Comparison of ENCODE assay signal across 8 cellular contexts in the genomic region with DNA sequence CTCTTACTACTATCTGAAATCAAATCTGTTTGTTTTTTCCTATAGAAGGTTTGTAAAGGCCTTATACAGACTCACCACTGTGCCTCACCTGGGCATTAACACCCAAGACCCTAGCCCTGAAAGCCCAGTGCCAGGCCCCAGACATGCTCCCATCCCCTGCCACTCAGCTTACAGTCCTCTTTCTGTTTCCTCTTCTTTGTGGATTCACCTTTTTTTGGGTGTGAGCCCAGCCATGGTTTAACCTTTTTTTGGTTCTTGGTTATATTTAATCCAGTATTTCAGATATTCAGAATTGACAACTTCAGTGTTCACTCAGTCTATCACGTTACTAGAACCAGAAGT. TPM values are rescaled to one million over a fixed set of nuclear protein-coding genes. Genes with fewer than 3 reads are reported as not detected.
DNase-seq lines count a peak whose midpoint lies in the region; ATAC-seq and TF ChIP-seq lines count a peak whose summit lies in the region.
"Not testable (repeated sequence)": the region's sequence is repeated elsewhere in the genome, so short reads cannot be mapped to it uniquely, and the experiment has no call there.

No MANE protein-coding gene starts in this region.

- H3K4me3 Mint-ChIP-seq in Caco-2 (ENCODE audit: unreplicated experiment); T-cell; activated T-helper 17 cell treated with anti-CD3 and anti-CD28 coated beads, Interleukin-2, amount 50 U/mL, for 72 hours; natural killer cell; type B pancreatic cell: not testable (repeated sequence)

- H3K79me2 ChIP-seq in hepatocyte (peaks cover 39% of the 10 kb centered on the region), smooth muscle cell (ENCODE audit: low read depth) (peaks cover 25% of the 10 kb centered on the region)

- H3K4me1 ChIP-seq in Caco-2; colonic mucosa; hepatocyte (ENCODE audit: insufficient read depth); smooth muscle cell (ENCODE audit: low read depth): not testable (repeated sequence)

- H3K27me3 ChIP-seq in Caco-2 (replicated peaks; ENCODE audit: control insufficient read depth, insufficient read depth, low read length); colonic mucosa; hepatocyte; smooth muscle cell (ENCODE audit: low read depth): not testable (repeated sequence)

- H3K9me3 Mint-ChIP-seq in Caco-2 (ENCODE audit: unreplicated experiment); T-cell; activated T-helper 17 cell treated with anti-CD3 and anti-CD28 coated beads, Interleukin-2, amount 50 U/mL, for 72 hours; natural killer cell; type B pancreatic cell: not testable (repeated sequence)

- H3F3A ChIP-seq in smooth muscle cell (ENCODE audit: low read depth): peaks cover 42% of the 10 kb centered on the region

- H3K27ac Mint-ChIP-seq in Caco-2 (ENCODE audit: unreplicated experiment) (peak overlapping the region; percentile 37), T-cell (peak overlapping the region; percentile 0 to 53), natural killer cell (peak overlapping the region; percentile 1 to 67), type B pancreatic cell (peak overlapping the region; percentile 17)
- H3K27ac Mint-ChIP-seq in activated T-helper 17 cell treated with anti-CD3 and anti-CD28 coated beads, Interleukin-2, amount 50 U/mL, for 72 hours: peak overlapping the region; percentile 31

- H3K27me3 Mint-ChIP-seq in Caco-2 (ENCODE audit: insufficient read depth, unreplicated experiment); T-cell; activated T-helper 17 cell treated with anti-CD3 and anti-CD28 coated beads, Interleukin-2, amount 50 U/mL, for 72 hours; natural killer cell (ENCODE audit: low read depth in 2 of 2); type B pancreatic cell: not testable (repeated sequence)

- not testable (repeated sequence) for H2AFZ ChIP-seq in hepatocyte; smooth muscle cell (ENCODE audit: low read depth)

- not testable (repeated sequence) for H3K4me1 Mint-ChIP-seq in Caco-2 (ENCODE audit: low read depth, unreplicated experiment)
- peaks cover 12 to 25% (median 15%) of the 10 kb centered on the region in 3 donors for H3K4me1 Mint-ChIP-seq in T-cell
- H3K4me1 Mint-ChIP-seq in activated T-helper 17 cell treated with anti-CD3 and anti-CD28 coated beads, Interleukin-2, amount 50 U/mL, for 72 hours: peaks cover 21% of the 10 kb centered on the region
- peaks cover 16 to 22% of the 10 kb centered on the region in 2 donors for H3K4me1 Mint-ChIP-seq in natural killer cell
- peaks cover 19% of the 10 kb centered on the region for H3K4me1 Mint-ChIP-seq in type B pancreatic cell (ENCODE audit: unreplicated experiment)

- ATAC-seq in T-cell (replicated peaks in 1 of 4); activated T-helper 17 cell treated with anti-CD3 and anti-CD28 coated beads, Interleukin-2, amount 50 U/mL, for 72 hours (replicated peaks); natural killer cell: not testable (repeated sequence)

- not testable (repeated sequence) for H3K36me3 ChIP-seq in Caco-2 (ENCODE audit: control insufficient read depth, insufficient read depth, low read length); hepatocyte (replicated peaks; ENCODE audit: insufficient read depth, low read depth); smooth muscle cell (ENCODE audit: low read depth)
- peaks cover 11% of the 10 kb centered on the region for H3K36me3 ChIP-seq in colonic mucosa

- not testable (repeated sequence) for BruUV-seq in Caco-2 (replicated peaks; lab: Mats Ljungman, UMichigan)

- H4K20me1 ChIP-seq in hepatocyte (ENCODE audit: insufficient read depth, poor library complexity, severe bottlenecking) (peaks cover 30% of the 10 kb centered on the region), smooth muscle cell (ENCODE audit: low read depth) (peaks cover 95% of the 10 kb centered on the region)

- H3K4me2 ChIP-seq in hepatocyte: not testable (repeated sequence)
- peak overlapping the region; percentile 42 for H3K4me2 ChIP-seq in smooth muscle cell

- H3K4me3 ChIP-seq in Caco-2 (ENCODE audit: low read depth, low read length); colonic mucosa; hepatocyte; smooth muscle cell: not testable (repeated sequence)

- H3K27ac ChIP-seq in colonic mucosa (peak overlapping the region; percentile 37), hepatocyte (peak overlapping the region; percentile 76), smooth muscle cell (ENCODE audit: low read depth) (peak overlapping the region; percentile 76)

- intact Hi-C loops in Caco-2 (cut with micrococcal nuclease; ENCODE audit: unreplicated experiment); colonic mucosa (cut with DNase I); natural killer cell (cut with micrococcal nuclease): not testable (repeated sequence)

- not testable (repeated sequence) for DNase-seq in Caco-2; T-cell; colonic mucosa; hepatocyte (ENCODE audit: low spot score); natural killer cell; smooth muscle cell (lab: John Stamatoyannopoulos, UW; ENCODE audit: unreplicated experiment); type B pancreatic cell (ENCODE audit: extremely low spot score, unreplicated experiment)

- not testable (repeated sequence) for H3K9ac ChIP-seq in colonic mucosa (ENCODE audit: low read depth in 2 of 2, low read length in 2 of 2); smooth muscle cell (ENCODE audit: low read depth)

- H3K9me3 ChIP-seq in Caco-2; colonic mucosa; hepatocyte (ENCODE audit: low read depth); smooth muscle cell (replicated peaks; ENCODE audit: low read depth): not testable (repeated sequence)

- 93% methylated on average over 1 of the region's 1 CpG for WGBS in hepatocyte (ENCODE audit: low lambda C conversion rate, missing lambda C conversion rate)
- WGBS in smooth muscle cell (ENCODE audit: low lambda C conversion rate): 87% methylated on average over 1 of the region's 1 CpG

- CTCF ChIA-PET in Caco-2 (lab: Charles Lee); T-cell (lab: Charles Lee): not testable (repeated sequence)

- TF ChIP-seq CTCF in Caco-2 (IDR thresholded peaks at IDR 0.05; ENCODE audit: insufficient read depth in 1 of 2, low read depth in 1 of 2, low read length in 1 of 2, severe bottlenecking in 1 of 2, unreplicated experiment in 1 of 2); colonic mucosa (IDR thresholded peaks at IDR 0.05); hepatocyte (IDR thresholded peaks at IDR 0.05; ENCODE audit: poor library complexity); natural killer cell (IDR thresholded peaks at IDR 0.05); smooth muscle cell (IDR thresholded peaks at IDR 0.05; ENCODE audit: borderline replicate concordance, insufficient read depth, poor library complexity, severe bottlenecking); type B pancreatic cell (conservative IDR thresholded peaks at IDR 0.05): not testable (repeated sequence)

- not testable (repeated sequence) for H3K9me2 ChIP-seq in hepatocyte (replicated peaks; ENCODE audit: insufficient read depth)

- H3K36me3 Mint-ChIP-seq in Caco-2 (ENCODE audit: insufficient read depth, unreplicated experiment) (peaks cover 82% of the 10 kb centered on the region), T-cell (peaks cover 53% of the 10 kb centered on the region), natural killer cell (peaks cover 29% of the 10 kb centered on the region), type B pancreatic cell (peaks cover 41% of the 10 kb centered on the region)
- peaks cover 90% of the 10 kb centered on the region for H3K36me3 Mint-ChIP-seq in activated T-helper 17 cell treated with anti-CD3 and anti-CD28 coated beads, Interleukin-2, amount 50 U/mL, for 72 hours (ENCODE audit: low read depth)

- POLR2A ChIA-PET in Caco-2 (lab: Charles Lee); T-cell (lab: Charles Lee): not testable (repeated sequence)

RNA-seq across cellular contexts. Expression of a gene that starts 31.0 kb away (rescaled TPM):
- total RNA-seq in Caco-2 (2022) (17.7 and 20.9 TPM in 2 replicates), T-cell (10 to 100 TPM; 21.8 to 30.6 (median 28.7) TPM), colonic mucosa (10 to 100 TPM; 24.2 to 28.4 TPM), hepatocyte (35.3 and 72.3 TPM in 2 replicates), natural killer cell (10 to 100 TPM; 26.7 to 35.1 (median 30.3) TPM), smooth muscle cell (66.9 and 70.0 TPM in 2 replicates), type B pancreatic cell (ENCODE audit: low replicate concordance) (30.4 and 45.3 TPM in 2 replicates)
- total RNA-seq in activated T-helper 17 cell treated with anti-CD3 and anti-CD28 coated beads, Interleukin-2, amount 50 U/mL, for 72 hours: 10 to 100 TPM; 60.0 to 60.3 TPM
- polyA plus RNA-seq in hepatocyte (46.2 and 52.6 TPM in 2 replicates), smooth muscle cell (96.6 and 96.9 TPM in 2 replicates)

RNA-seq across cellular contexts. Expression of a gene that starts 50.0 kb away (rescaled TPM):
- total RNA-seq in Caco-2 (2022): 139 and 149 TPM in 2 replicates
- 10 to 100 TPM; 63.3 to 84.7 (median 72.4) TPM for total RNA-seq in T-cell
- 10 to 100 TPM; 49.8 to 60.8 TPM for total RNA-seq in activated T-helper 17 cell treated with anti-CD3 and anti-CD28 coated beads, Interleukin-2, amount 50 U/mL, for 72 hours
- 100 to 1,000 TPM; 253 to 267 TPM for total RNA-seq in colonic mucosa
- total RNA-seq in hepatocyte: 141 and 142 TPM in 2 replicates
- polyA plus RNA-seq in hepatocyte: 135 and 146 TPM in 2 replicates
- 10 to 100 TPM; 72.7 to 88.2 (median 75.1) TPM for total RNA-seq in natural killer cell
- 102 and 124 TPM in 2 replicates for total RNA-seq in smooth muscle cell
- 113 and 114 TPM in 2 replicates for polyA plus RNA-seq in smooth muscle cell
- 130 and 198 TPM in 2 replicates for total RNA-seq in type B pancreatic cell (ENCODE audit: low replicate concordance)
